3 cellular contexts compared by ENCODE assay signal in the genomic region with DNA sequence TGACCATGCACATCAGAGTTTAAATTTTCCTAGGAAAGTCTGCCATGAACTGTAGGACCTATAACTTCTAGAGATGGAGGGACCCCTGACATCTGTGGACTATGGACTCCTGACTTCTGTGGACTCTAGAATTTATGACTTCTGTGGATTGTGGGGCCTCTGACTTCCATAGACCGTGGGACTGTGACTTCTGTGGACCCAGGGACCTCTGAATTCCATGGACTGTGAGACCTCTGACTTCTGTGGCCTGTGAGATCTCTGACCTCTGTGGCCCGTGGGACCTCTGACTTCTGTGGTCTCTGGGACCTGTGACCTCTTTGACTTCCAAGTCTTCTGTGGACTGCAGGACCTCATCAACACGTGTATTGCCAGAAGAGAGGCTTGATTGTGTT.
TF ChIP-seq lines count a peak whose summit lies in the region.

No MANE protein-coding gene starts in this region.

TF ChIP-seq in SK-N-SH, 30 proteins besides CTCF, POLR2A, EP300 and RAD21:
- TF ChIP-seq, protein P1, sequence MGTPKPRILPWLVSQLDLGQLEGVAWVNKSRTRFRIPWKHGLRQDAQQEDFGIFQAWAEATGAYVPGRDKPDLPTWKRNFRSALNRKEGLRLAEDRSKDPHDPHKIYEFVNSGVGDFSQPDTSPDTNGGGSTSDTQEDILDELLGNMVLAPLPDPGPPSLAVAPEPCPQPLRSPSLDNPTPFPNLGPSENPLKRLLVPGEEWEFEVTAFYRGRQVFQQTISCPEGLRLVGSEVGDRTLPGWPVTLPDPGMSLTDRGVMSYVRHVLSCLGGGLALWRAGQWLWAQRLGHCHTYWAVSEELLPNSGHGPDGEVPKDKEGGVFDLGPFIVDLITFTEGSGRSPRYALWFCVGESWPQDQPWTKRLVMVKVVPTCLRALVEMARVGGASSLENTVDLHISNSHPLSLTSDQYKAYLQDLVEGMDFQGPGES (IDR thresholded peaks at IDR 0.05; ENCODE audit: low read depth, low read length), result no peak
- TF ChIP-seq MEF2A (IDR thresholded peaks at IDR 0.05; ENCODE audit: borderline replicate concordance, low read depth), result no peak
- TF ChIP-seq YY1 (IDR thresholded peaks at IDR 0.05; ENCODE audit: low read depth), result no peak
- TF ChIP-seq FOXM1 (IDR thresholded peaks at IDR 0.05; ENCODE audit: low read depth), result no peak
- TF ChIP-seq, protein P2, sequence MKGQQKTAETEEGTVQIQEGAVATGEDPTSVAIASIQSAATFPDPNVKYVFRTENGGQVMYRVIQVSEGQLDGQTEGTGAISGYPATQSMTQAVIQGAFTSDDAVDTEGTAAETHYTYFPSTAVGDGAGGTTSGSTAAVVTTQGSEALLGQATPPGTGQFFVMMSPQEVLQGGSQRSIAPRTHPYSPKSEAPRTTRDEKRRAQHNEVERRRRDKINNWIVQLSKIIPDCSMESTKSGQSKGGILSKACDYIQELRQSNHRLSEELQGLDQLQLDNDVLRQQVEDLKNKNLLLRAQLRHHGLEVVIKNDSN (IDR thresholded peaks at IDR 0.05; ENCODE audit: borderline replicate concordance, low read depth), result no peak
- no peak for TF ChIP-seq JUND (IDR thresholded peaks at IDR 0.05)
- TF ChIP-seq TCF12 (IDR thresholded peaks at IDR 0.05), result no peak
- TF ChIP-seq, protein P3, sequence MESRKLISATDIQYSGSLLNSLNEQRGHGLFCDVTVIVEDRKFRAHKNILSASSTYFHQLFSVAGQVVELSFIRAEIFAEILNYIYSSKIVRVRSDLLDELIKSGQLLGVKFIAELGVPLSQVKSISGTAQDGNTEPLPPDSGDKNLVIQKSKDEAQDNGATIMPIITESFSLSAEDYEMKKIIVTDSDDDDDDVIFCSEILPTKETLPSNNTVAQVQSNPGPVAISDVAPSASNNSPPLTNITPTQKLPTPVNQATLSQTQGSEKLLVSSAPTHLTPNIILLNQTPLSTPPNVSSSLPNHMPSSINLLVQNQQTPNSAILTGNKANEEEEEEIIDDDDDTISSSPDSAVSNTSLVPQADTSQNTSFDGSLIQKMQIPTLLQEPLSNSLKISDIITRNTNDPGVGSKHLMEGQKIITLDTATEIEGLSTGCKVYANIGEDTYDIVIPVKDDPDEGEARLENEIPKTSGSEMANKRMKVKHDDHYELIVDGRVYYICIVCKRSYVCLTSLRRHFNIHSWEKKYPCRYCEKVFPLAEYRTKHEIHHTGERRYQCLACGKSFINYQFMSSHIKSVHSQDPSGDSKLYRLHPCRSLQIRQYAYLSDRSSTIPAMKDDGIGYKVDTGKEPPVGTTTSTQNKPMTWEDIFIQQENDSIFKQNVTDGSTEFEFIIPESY (IDR thresholded peaks at IDR 0.05; ENCODE audit: borderline replicate concordance, low read depth), result no peak
- TF ChIP-seq GABPA (IDR thresholded peaks at IDR 0.05; ENCODE audit: low read depth), result no peak
- TF ChIP-seq RXRA (IDR thresholded peaks at IDR 0.05; ENCODE audit: borderline replicate concordance, low read depth), result no peak
- no peak for TF ChIP-seq NFIC (IDR thresholded peaks at IDR 0.05; ENCODE audit: borderline replicate concordance)
- no peak for TF ChIP-seq TAF1 (IDR thresholded peaks at IDR 0.05; ENCODE audit: borderline replicate concordance, low read depth, low read length)
- no peak for TF ChIP-seq EZH2phosphoT487 (IDR thresholded peaks at IDR 0.05; ENCODE audit: borderline replicate concordance, low read depth)
- TF ChIP-seq SIN3A (IDR thresholded peaks at IDR 0.05; ENCODE audit: borderline replicate concordance, low read depth, low read length), result no peak
- TF ChIP-seq, protein P4, sequence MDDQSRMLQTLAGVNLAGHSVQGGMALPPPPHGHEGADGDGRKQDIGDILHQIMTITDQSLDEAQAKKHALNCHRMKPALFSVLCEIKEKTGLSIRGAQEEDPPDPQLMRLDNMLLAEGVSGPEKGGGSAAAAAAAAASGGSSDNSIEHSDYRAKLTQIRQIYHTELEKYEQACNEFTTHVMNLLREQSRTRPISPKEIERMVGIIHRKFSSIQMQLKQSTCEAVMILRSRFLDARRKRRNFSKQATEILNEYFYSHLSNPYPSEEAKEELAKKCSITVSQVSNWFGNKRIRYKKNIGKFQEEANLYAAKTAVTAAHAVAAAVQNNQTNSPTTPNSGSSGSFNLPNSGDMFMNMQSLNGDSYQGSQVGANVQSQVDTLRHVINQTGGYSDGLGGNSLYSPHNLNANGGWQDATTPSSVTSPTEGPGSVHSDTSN (IDR thresholded peaks at IDR 0.05), result no peak
- no peak for TF ChIP-seq RFX5 (IDR thresholded peaks at IDR 0.05; ENCODE audit: low read length)
- TF ChIP-seq GATA2 (CRISPR knock-in tag; IDR thresholded peaks at IDR 0.05), result no peak

TF ChIP-seq in SK-N-SH treated with all-trans-retinoic acid at 6 μM for 48 hours, 23 proteins besides CTCF, POLR2A, EP300 and RAD21:
- TF ChIP-seq ZNF8 (CRISPR knock-in tag; IDR thresholded peaks at IDR 0.05) (no peak), PPARA (CRISPR knock-in tag; IDR thresholded peaks at IDR 0.05; ENCODE audit: borderline replicate concordance) (no peak), ISL1 (CRISPR knock-in tag; IDR thresholded peaks at IDR 0.05) (no peak), ZFP30 (CRISPR knock-in tag; IDR thresholded peaks at IDR 0.05) (no peak)

TF ChIP-seq in endothelial cell of umbilical vein, 7 proteins besides CTCF, POLR2A, EP300 and RAD21:
- TF ChIP-seq JUN (IDR thresholded peaks at IDR 0.05; ENCODE audit: borderline replicate concordance, insufficient read depth, insufficient read length, low read depth), result no peak
- TF ChIP-seq POLR2AphosphoS5 (IDR thresholded peaks at IDR 0.05; ENCODE audit: insufficient read depth, low read depth, low read length), result no peak
- no peak for TF ChIP-seq MYC (IDR thresholded peaks at IDR 0.05; ENCODE audit: low read depth, low read length)
- TF ChIP-seq GATA2 (IDR thresholded peaks at IDR 0.05; ENCODE audit: insufficient read depth, insufficient read length, low read depth, low read length), result no peak
- TF ChIP-seq FOS (IDR thresholded peaks at IDR 0.05; ENCODE audit: borderline replicate concordance, insufficient read depth, low read length), result no peak
- TF ChIP-seq, protein P5, sequence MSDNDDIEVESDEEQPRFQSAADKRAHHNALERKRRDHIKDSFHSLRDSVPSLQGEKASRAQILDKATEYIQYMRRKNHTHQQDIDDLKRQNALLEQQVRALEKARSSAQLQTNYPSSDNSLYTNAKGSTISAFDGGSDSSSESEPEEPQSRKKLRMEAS (IDR thresholded peaks at IDR 0.05; ENCODE audit: insufficient read depth, insufficient read length), result no peak
- TF ChIP-seq EZH2 (IDR thresholded peaks at IDR 0.05; ENCODE audit: borderline replicate concordance, low read depth, low read length, severe bottlenecking), result no peak
TF ChIP-seq in endothelial cell of umbilical vein: peak in this region for 0.
